ENCODE assay signal across 9 cellular contexts in the genomic region with DNA sequence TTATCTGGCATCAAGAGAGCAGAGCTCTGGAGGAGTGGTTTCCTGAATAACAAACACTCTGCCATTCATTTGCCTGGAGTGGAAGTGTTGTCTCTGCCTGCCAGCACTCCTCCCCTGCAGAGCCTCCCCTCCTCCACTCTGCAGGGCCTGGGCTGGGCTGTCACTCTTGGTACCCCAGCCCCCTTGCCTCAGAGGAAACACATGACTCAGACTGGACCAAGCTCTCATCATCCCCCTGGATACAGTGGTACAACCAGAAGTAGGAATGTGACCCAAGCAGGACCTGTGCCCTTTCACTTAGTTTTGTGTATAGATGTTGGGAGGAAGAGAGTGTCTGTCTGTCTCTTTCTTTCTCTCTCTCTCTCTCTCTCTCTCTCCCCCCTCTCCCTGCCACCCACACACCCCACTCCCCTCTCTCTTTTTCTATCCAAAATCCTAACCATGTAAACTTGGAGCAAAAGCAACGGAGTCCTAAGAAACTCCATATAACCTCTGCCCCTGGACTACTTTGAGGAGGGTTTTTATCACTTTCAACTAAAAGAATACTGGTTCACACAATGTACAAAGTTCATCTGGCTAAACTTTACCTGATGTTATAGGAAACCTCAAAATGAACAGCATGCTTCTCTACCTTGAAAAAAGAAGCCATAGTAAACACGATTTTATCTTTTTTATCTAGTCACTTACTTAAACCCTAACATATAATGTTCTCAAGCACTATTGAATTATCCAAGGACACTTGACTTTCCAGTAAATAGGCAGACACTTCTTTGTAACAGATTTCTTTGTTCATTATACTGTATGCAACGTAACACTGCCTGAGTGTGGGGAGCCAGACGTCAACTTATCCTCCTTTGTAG. TPM values are rescaled to one million over a fixed set of nuclear protein-coding genes. Genes with fewer than 3 reads are reported as not detected.
DNase-seq lines count a peak whose midpoint lies in the region; ATAC-seq and TF ChIP-seq lines count a peak whose summit lies in the region.
"Had no signal": no experiment of that assay in that cellular context is flagged by ENCODE, and none has a peak within 500 bp of the region (broad histone marks: within the 10 kb centered on the region; RNA-seq: fewer than 3 reads in every experiment).

No MANE protein-coding gene starts in this region.

- no peaks in the 10 kb centered on the region for H3K27me3 ChIP-seq in foreskin keratinocyte
- H3K27me3 ChIP-seq: tibial artery had no signal

- no peak for TF ChIP-seq CTCF in foreskin keratinocyte (conservative IDR thresholded peaks at IDR 0.05)
- TF ChIP-seq CTCF in GM10248 (IDR thresholded peaks at IDR 0.05; ENCODE audit: control extremely low read depth, extremely low read depth, low read depth, missing control alignments), result no peak

- CTCF ChIA-PET in GM10248 (lab: Yijun Ruan, JAX), result no interaction called here

- no peak overlapping the region for H3K27ac ChIP-seq in foreskin keratinocyte
- H3K27ac ChIP-seq: tibial artery had no signal

- POLR2A ChIA-PET in GM10248 (lab: Yijun Ruan, JAX), result no interaction called here

- DNase-seq in HT-29 (ENCODE audit: low spot score) (peak; percentile 41), RPMI7951 (ENCODE audit: low read depth) (peak; percentile 72), foreskin keratinocyte (peak; percentile 9 to 25), occipital lobe (lab: John Stamatoyannopoulos, UW) (peak; percentile 68), GM19240 (ENCODE audit: insufficient read length, low spot score) (no peak), GM10248 (ENCODE audit: extremely low spot score) (no peak)

- ATAC-seq in foreskin keratinocyte (peak; percentile 56), GM21825 (IDR thresholded peaks at IDR 0.05; ENCODE audit: unreplicated experiment) (no peak), GM18870 (IDR thresholded peaks at IDR 0.05; ENCODE audit: unreplicated experiment) (no peak)

- peaks cover 10% of the 10 kb centered on the region for H3K4me1 ChIP-seq in foreskin keratinocyte
- H3K4me1 ChIP-seq: tibial artery had no signal

RNA-seq across cellular contexts. Expression of gene DOCK4, which starts 43.8 kb away (rescaled TPM):
- total RNA-seq in HT-29 (2014; rRNA removed; shearing (Covaris generic)), result 3.2 and 4.9 TPM in 2 replicates
- 5.5 and 10.8 TPM in 2 replicates for total RNA-seq in RPMI7951 (2014; rRNA removed; shearing (Covaris generic))
- total RNA-seq in foreskin keratinocyte (37.2 and 43.1 TPM in 2 replicates), occipital lobe (109 TPM)
- polyA plus RNA-seq in foreskin keratinocyte, result 4.7 and 5.2 TPM in 2 replicates

RNA-seq across cellular contexts. Expression of gene ZNF277, which starts 44.1 kb away (rescaled TPM):
- total RNA-seq in HT-29 (2014; rRNA removed; shearing (Covaris generic)), result 7.9 and 11.0 TPM in 2 replicates
- total RNA-seq in RPMI7951 (2014; rRNA removed; shearing (Covaris generic)), result 25.4 and 34.5 TPM in 2 replicates
- total RNA-seq in foreskin keratinocyte, result 17.9 and 18.6 TPM in 2 replicates
- 11.9 and 12.1 TPM in 2 replicates for polyA plus RNA-seq in foreskin keratinocyte
- 77.0 TPM for total RNA-seq in occipital lobe

Comparison
In these comparisons a context has a peak if more than half of its experiments do, and no peak if none do; other contexts are left out.
1. DNase-seq: peak in HT-29 (single experiment), RPMI7951 (single experiment), foreskin keratinocyte (2 of 2) and occipital lobe (single experiment); none in GM19240 (single experiment) and GM10248 (single experiment).